26 cellular contexts compared by ENCODE assay signal in the genomic region with DNA sequence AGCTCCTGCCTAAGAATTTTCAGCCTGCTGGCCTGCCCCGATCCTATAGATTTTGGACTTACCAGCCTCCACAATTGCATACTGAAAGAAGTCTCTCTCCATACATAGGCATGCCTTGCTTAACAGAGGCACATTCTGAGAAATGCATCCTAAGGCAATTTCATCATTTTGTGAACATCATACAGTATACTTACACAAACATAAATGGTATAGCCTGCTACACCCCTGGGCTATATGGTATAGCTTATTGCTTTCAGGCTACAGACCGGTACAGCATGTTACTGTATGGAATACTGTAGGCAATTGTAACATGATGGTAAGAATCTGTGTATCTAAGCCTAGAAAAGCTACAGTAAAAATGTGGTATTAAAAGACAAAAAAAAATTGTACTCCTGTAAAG.
"Had no signal": no experiment of that assay in that cellular context is flagged by ENCODE, and none has a peak within 500 bp of the region (broad histone marks: within the 10 kb centered on the region; RNA-seq: fewer than 3 reads in every experiment).

No MANE protein-coding gene starts in this region.

- H3K9ac ChIP-seq: SK-N-SH had no signal

- H3K9me2 ChIP-seq: SK-N-SH had no signal

- H3K36me3 ChIP-seq: adrenal gland, SJSA1 had no signal

- H3K27ac ChIP-seq: adrenal gland, SJSA1 had no signal

- H3K4me1 Mint-ChIP-seq: activated CD4-positive, alpha-beta T cell treated with anti-CD3 and anti-CD28 coated beads for 36 hours; activated naive CD4-positive, alpha-beta T cell treated with anti-CD3 and anti-CD28 coated beads, Interleukin-2, amount 50 U/mL, for 24 hours had no signal

- H3K9me3 Mint-ChIP-seq: activated CD4-positive, alpha-beta memory T cell treated with anti-CD3 and anti-CD28 coated beads for 36 hours; activated naive CD4-positive, alpha-beta T cell treated with anti-CD3 and anti-CD28 coated beads, Interleukin-2, amount 50 U/mL, for 24 hours; activated T-cell treated with anti-CD3 and anti-CD28 coated beads, Interleukin-2, amount 50 U/mL, for 4 hours; T-helper 1 cell treated with Interleukin-12 subunit alpha and Interleukin-12 subunit beta and Interleukin-4 antibody, amounts not matched to agents 30 μg/mL and 1 μg/mL, for 36 hours; T-helper 2 cell treated with Interferon-gamma antibody and Interleukin-4, amounts not matched to agents 5 μg/mL and 100 μg/mL, for 36 hours had no signal

- ATAC-seq: activated CD4-positive, alpha-beta T cell treated with anti-CD3 and anti-CD28 coated beads for 36 hours; activated T-cell treated with anti-CD3 and anti-CD28 coated beads, Interleukin-2, amount 50 U/mL, for 4 hours; Panc1 had no signal

- H3K4me3 ChIP-seq: adrenal gland, SJSA1 had no signal

- H3K27ac Mint-ChIP-seq: activated CD4-positive, alpha-beta memory T cell treated with anti-CD3 and anti-CD28 coated beads for 36 hours; activated CD4-positive, alpha-beta T cell treated with anti-CD3 and anti-CD28 coated beads for 36 hours; activated naive CD4-positive, alpha-beta T cell treated with anti-CD3 and anti-CD28 coated beads, Interleukin-2, amount 50 U/mL, for 24 hours; activated naive CD8-positive, alpha-beta T cell treated with anti-CD3 and anti-CD28 coated beads, Interleukin-2, amount 10 ng/mL, durations not matched to agents 7 days and 5 days; T-helper 1 cell treated with Interleukin-12 subunit alpha and Interleukin-12 subunit beta and Interleukin-4 antibody, amounts not matched to agents 30 μg/mL and 1 μg/mL, for 36 hours; T-helper 2 cell treated with Interferon-gamma antibody and Interleukin-4, amounts not matched to agents 5 μg/mL and 100 μg/mL, for 36 hours had no signal

- H3K27me3 Mint-ChIP-seq: activated CD4-positive, alpha-beta memory T cell treated with anti-CD3 and anti-CD28 coated beads for 36 hours; activated naive CD8-positive, alpha-beta T cell treated with anti-CD3 and anti-CD28 coated beads, Interleukin-2, amount 10 ng/mL, durations not matched to agents 7 days and 5 days had no signal

- H3K27me3 ChIP-seq: adrenal gland, SJSA1 had no signal

- H3K4me2 ChIP-seq: SK-N-SH had no signal

- H3K4me3 Mint-ChIP-seq: activated CD4-positive, alpha-beta memory T cell treated with anti-CD3 and anti-CD28 coated beads for 36 hours; activated CD4-positive, alpha-beta T cell treated with anti-CD3 and anti-CD28 coated beads for 36 hours; activated naive CD4-positive, alpha-beta T cell treated with anti-CD3 and anti-CD28 coated beads, Interleukin-2, amount 50 U/mL, for 24 hours; activated naive CD8-positive, alpha-beta T cell treated with anti-CD3 and anti-CD28 coated beads, Interleukin-2, amount 10 ng/mL, durations not matched to agents 7 days and 5 days; activated T-cell treated with anti-CD3 and anti-CD28 coated beads, Interleukin-2, amount 50 U/mL, for 4 hours; brain; T-helper 1 cell treated with Interleukin-12 subunit alpha and Interleukin-12 subunit beta and Interleukin-4 antibody, amounts not matched to agents 30 μg/mL and 1 μg/mL, for 36 hours; T-helper 2 cell treated with Interferon-gamma antibody and Interleukin-4, amounts not matched to agents 5 μg/mL and 100 μg/mL, for 36 hours had no signal

- H3K9me3 ChIP-seq: adrenal gland, SJSA1, SK-N-SH had no signal

- H3K36me3 Mint-ChIP-seq: activated CD4-positive, alpha-beta memory T cell treated with anti-CD3 and anti-CD28 coated beads for 36 hours; activated naive CD4-positive, alpha-beta T cell treated with anti-CD3 and anti-CD28 coated beads, Interleukin-2, amount 50 U/mL, for 24 hours; activated naive CD8-positive, alpha-beta T cell treated with anti-CD3 and anti-CD28 coated beads, Interleukin-2, amount 10 ng/mL, durations not matched to agents 7 days and 5 days; brain had no signal

- DNase-seq: activated CD4-positive, alpha-beta memory T cell treated with anti-CD3 and anti-CD28 coated beads for 36 hours; activated CD4-positive, alpha-beta T cell treated with anti-CD3 and anti-CD28 coated beads for 36 hours; activated CD4-positive, alpha-beta T cell treated with anti-CD3 and anti-CD28 coated beads, Interleukin-2, amount 50 U/mL, for 1 hour; activated CD8-positive, alpha-beta memory T cell treated with anti-CD3 and anti-CD28 coated beads, Interleukin-2, amount 50 U/mL, for 4 hours; activated effector memory CD4-positive, alpha-beta T cell treated with Interleukin-2 at 50 U/mL for 16 hours; activated naive CD8-positive, alpha-beta T cell treated with anti-CD3 and anti-CD28 coated beads, Interleukin-2, amount 10 ng/mL, durations not matched to agents 7 days and 5 days; activated T-cell treated with anti-CD3 and anti-CD28 coated beads for 4 hours; activated T-cell treated with anti-CD3 and anti-CD28 coated beads, Interleukin-2, amount 50 U/mL, for 4 hours; adrenal gland; caudate nucleus; cerebellar nuclear complex; Karpas-422; NCI-H1105; NCI-H1417 treated with DMSO at 0.1 percent for 48 hours; NCI-H2081 treated with DMSO at 0.1 percent for 48 hours; NCI-H226; NCI-H446 treated with DMSO at 0.1 percent for 48 hours; NCI-H524; SHP77 treated with DMSO at 0.1 percent for 48 hours; SK-N-SH had no signal

- H3K4me1 ChIP-seq: SJSA1 had no signal
